ENCODE assay signal across 8 cellular contexts in the genomic region with DNA sequence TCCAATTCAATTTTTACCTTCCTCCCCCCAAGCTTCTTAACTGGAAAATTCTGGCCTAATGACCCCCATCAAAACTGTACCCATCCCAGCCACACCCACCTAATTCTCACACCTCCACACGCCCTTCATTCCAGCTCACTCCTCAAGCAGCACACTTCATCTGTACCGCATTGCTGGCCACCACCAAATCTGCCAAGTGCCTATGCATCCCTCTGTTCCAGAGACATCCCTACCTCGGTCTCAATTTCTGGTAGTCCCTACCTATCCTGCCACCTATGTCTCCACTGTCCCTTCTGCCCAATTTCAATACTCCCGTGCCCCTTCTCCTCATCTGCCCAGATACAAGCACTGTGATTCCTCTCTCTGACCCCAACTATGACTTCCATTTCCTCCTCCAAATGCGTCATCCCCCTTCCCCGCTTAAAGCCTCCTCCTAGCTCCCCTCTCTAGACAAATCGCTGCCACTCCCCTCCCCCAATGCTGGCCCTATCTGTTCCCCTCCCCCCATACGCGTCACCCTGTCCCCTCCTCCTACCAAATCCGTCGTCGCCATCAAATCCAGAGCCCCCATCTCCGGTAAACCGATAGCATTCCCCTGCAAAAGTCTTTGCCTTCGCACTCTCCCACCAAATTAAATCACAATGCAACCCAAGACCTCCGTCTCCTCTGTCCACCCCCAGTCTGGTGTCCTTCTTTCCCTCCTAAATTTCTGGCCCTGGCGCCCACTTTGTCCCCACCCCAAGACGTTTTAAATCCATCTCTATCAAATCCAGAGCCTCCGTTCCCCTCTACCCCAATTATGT. TPM values are rescaled to one million over a fixed set of nuclear protein-coding genes. Genes with fewer than 3 reads are reported as not detected.
A peak's percentile ranks its signal among the peaks of the same experiment; 100 is the strongest.
DNase-seq lines count a peak whose midpoint lies in the region; ATAC-seq and TF ChIP-seq lines count a peak whose summit lies in the region.

No MANE protein-coding gene starts in this region.

- DNase-seq in NOMO-1 treated with DMSO at 0.1 percent for 48 hours (lab: John Stamatoyannopoulos, UW; ENCODE audit: unreplicated experiment): peak; percentile 42
- no peak for DNase-seq in NOMO-1 (lab: John Stamatoyannopoulos, UW; ENCODE audit: unreplicated experiment in 2 of 2)
- DNase-seq in SK-MEL-5 (ENCODE audit: low read depth, low spot score): peak; percentile 43
- peak; percentile 64 for DNase-seq in astrocyte of the spinal cord (ENCODE audit: low read depth, low spot score)
- DNase-seq in iPS-NIHi7 (ENCODE audit: extremely low spot score): peak; percentile 78
- peak; percentile 80 for DNase-seq in stimulated activated CD4-positive, alpha-beta T cell treated with anti-CD3 and anti-CD28 coated beads, Interleukin-1b, Interleukin-23, amount 100 ng/mL, for 48 hours
- no peak for DNase-seq in OCI-M2 (lab: John Stamatoyannopoulos, UW; ENCODE audit: unreplicated experiment)

- in situ Hi-C loops in SK-MEL-5 (cut with HindIII; ENCODE audit: low pct_unique_long_range_greater_than_20kb, low sequenced_read_pairs) (no loop called here), astrocyte of the spinal cord (cut with HindIII; ENCODE audit: low sequenced_read_pairs) (no loop called here)

- no peak for TF ChIP-seq CTCF in astrocyte of the spinal cord (IDR thresholded peaks at IDR 0.05; ENCODE audit: low read depth, low read length)

- no peak for ATAC-seq in GM21528 (IDR thresholded peaks at IDR 0.05; ENCODE audit: low FRiP score, unreplicated experiment)

- H3K4me3 ChIP-seq in astrocyte of the spinal cord (ENCODE audit: low read depth, low read length): peak overlapping the region; percentile 98

RNA-seq across cellular contexts. Expression of a gene that starts 1.2 kb away (rescaled TPM):
- 214 and 222 TPM in 2 replicates for total RNA-seq in SK-MEL-5 (2014; rRNA removed; shearing (Covaris generic))
- polyA plus RNA-seq in SK-MEL-5 (2015; cell fraction: cytosol; rRNA removed): 170 and 173 TPM in 2 replicates
- polyA plus RNA-seq in SK-MEL-5 (2015; cell fraction: nucleus; rRNA removed): 241 and 246 TPM in 2 replicates

RNA-seq across cellular contexts. Expression of a gene that starts 20.7 kb away (rescaled TPM):
- 0.08 TPM in 1 of 2 replicates, not detected in the other for total RNA-seq in SK-MEL-5 (2014; rRNA removed; shearing (Covaris generic))
- polyA plus RNA-seq in SK-MEL-5 (2015; cell fraction: cytosol; rRNA removed): not detected in 2 replicates
- not detected in 2 replicates for polyA plus RNA-seq in SK-MEL-5 (2015; cell fraction: nucleus; rRNA removed)

RNA-seq across cellular contexts. Expression of a gene that starts 30.2 kb away (rescaled TPM):
- not detected in 2 replicates for total RNA-seq in SK-MEL-5 (2014; rRNA removed; shearing (Covaris generic))
- polyA plus RNA-seq in SK-MEL-5 (2015; cell fraction: cytosol; rRNA removed): not detected in 2 replicates
- polyA plus RNA-seq in SK-MEL-5 (2015; cell fraction: nucleus; rRNA removed): not detected in 2 replicates

Comparison
In these comparisons a context has a peak if more than half of its experiments do, and no peak if none do; other contexts are left out.
1. DNase-seq: peak in NOMO-1 treated with DMSO at 0.1 percent for 48 hours (single experiment), SK-MEL-5 (single experiment), astrocyte of the spinal cord (single experiment), iPS-NIHi7 (single experiment) and stimulated activated CD4-positive, alpha-beta T cell treated with anti-CD3 and anti-CD28 coated beads, Interleukin-1b, Interleukin-23, amount 100 ng/mL, for 48 hours (single experiment); none in NOMO-1 (0 of 2) and OCI-M2 (single experiment).